ENCODE assay signal across 1 cellular context in genomic region chr1:211895126-211895759, GRCh38.
A peak's percentile ranks its signal among the peaks of the same experiment; 100 is the strongest.
TF ChIP-seq lines count a peak whose summit lies in the region.

No MANE protein-coding gene starts in this region.

TF ChIP-seq in HepG2, 621 proteins besides CTCF, POLR2A, EP300 and RAD21 (continued from another document and continues in another):
- no peak for TF ChIP-seq ZNF160 (CRISPR knock-in tag; IDR thresholded peaks at IDR 0.05)
- TF ChIP-seq ZNF775 (CRISPR knock-in tag; IDR thresholded peaks at IDR 0.05; ENCODE audit: borderline replicate concordance), result no peak
- no peak for TF ChIP-seq DNMT1 (CRISPR knock-in tag; IDR thresholded peaks at IDR 0.05)
- TF ChIP-seq ZNF552 (CRISPR knock-in tag; IDR thresholded peaks at IDR 0.05; ENCODE audit: borderline replicate concordance), result no peak
- TF ChIP-seq ZNF777 (CRISPR knock-in tag; IDR thresholded peaks at IDR 0.05), result no peak
- peak; percentile 63; the same call in 1 of the 2 replicates for TF ChIP-seq HOXA3 (CRISPR knock-in tag; IDR thresholded peaks at IDR 0.05)
- no peak for TF ChIP-seq ZNF234 (CRISPR knock-in tag; conservative IDR thresholded peaks at IDR 0.05)
- TF ChIP-seq SP140L (CRISPR knock-in tag; IDR thresholded peaks at IDR 0.05; ENCODE audit: borderline replicate concordance), result no peak
- 0 out of 2 replicates have a peak, but pooled peaks have one; percentile 43 for TF ChIP-seq ZNF317 (CRISPR knock-in tag; IDR thresholded peaks at IDR 0.05)
- no peak for TF ChIP-seq ZNF180 (CRISPR knock-in tag; IDR thresholded peaks at IDR 0.05; ENCODE audit: borderline replicate concordance, low read depth)
- TF ChIP-seq NFATC3 (CRISPR knock-in tag; IDR thresholded peaks at IDR 0.05), result no peak
- peak; percentile 75; the same call in 1 of the 2 replicates for TF ChIP-seq RXRA (CRISPR knock-in tag; IDR thresholded peaks at IDR 0.05)
- peak; percentile 53; the same call in 1 of the 2 replicates for TF ChIP-seq CREM (IDR thresholded peaks at IDR 0.05)
- no peak for TF ChIP-seq CREM (CRISPR knock-in tag; IDR thresholded peaks at IDR 0.05)
- TF ChIP-seq NR2F6 (IDR thresholded peaks at IDR 0.05), result peak; percentile 57
- TF ChIP-seq NR2F6 (CRISPR knock-in tag; IDR thresholded peaks at IDR 0.05), result peak; percentile 66
- no peak for TF ChIP-seq MEF2D (CRISPR knock-in tag; IDR thresholded peaks at IDR 0.05)
- TF ChIP-seq KLF16 (CRISPR knock-in tag; IDR thresholded peaks at IDR 0.05), result no peak
- TF ChIP-seq ERF (CRISPR knock-in tag; IDR thresholded peaks at IDR 0.05), result peak; percentile 70; the same call in 1 of the 2 replicates
- 0 out of 2 replicates have a peak, but pooled peaks have one; percentile 44 for TF ChIP-seq KDM2A (CRISPR knock-in tag; IDR thresholded peaks at IDR 0.05; ENCODE audit: borderline replicate concordance, low read depth)
- no peak for TF ChIP-seq MBNL3 (CRISPR knock-in tag; conservative IDR thresholded peaks at IDR 0.05)
- no peak for TF ChIP-seq ZNF558 (CRISPR knock-in tag; IDR thresholded peaks at IDR 0.05; ENCODE audit: borderline replicate concordance)
- TF ChIP-seq IKZF5 (CRISPR knock-in tag; IDR thresholded peaks at IDR 0.05), result peak; percentile 62; the same call in 1 of the 2 replicates
- peak; percentile 86 for TF ChIP-seq SALL1 (CRISPR knock-in tag; IDR thresholded peaks at IDR 0.05)
- peak; percentile 61; the same call in 1 of the 2 replicates for TF ChIP-seq FOXO1 (CRISPR knock-in tag; IDR thresholded peaks at IDR 0.05)
- no peak; the same call in 1 of the 2 replicates for TF ChIP-seq ZNF362 (CRISPR knock-in tag; IDR thresholded peaks at IDR 0.05; ENCODE audit: borderline replicate concordance)
- no peak for TF ChIP-seq RBFOX2 (IDR thresholded peaks at IDR 0.05; ENCODE audit: low read depth, low read length)
- no peak for TF ChIP-seq ZBTB8A (CRISPR knock-in tag; IDR thresholded peaks at IDR 0.05; ENCODE audit: borderline replicate concordance, low read depth)
- TF ChIP-seq EHMT2 (IDR thresholded peaks at IDR 0.05; ENCODE audit: borderline replicate concordance, low read depth, low read length), result no peak
- no peak for TF ChIP-seq CREB3 (CRISPR knock-in tag; IDR thresholded peaks at IDR 0.05)
- peak; percentile 61 for TF ChIP-seq MED1 (CRISPR knock-in tag; IDR thresholded peaks at IDR 0.05)
- no peak for TF ChIP-seq ARNT (IDR thresholded peaks at IDR 0.05)
- no peak for TF ChIP-seq ZNF883 (CRISPR knock-in tag; IDR thresholded peaks at IDR 0.05; ENCODE audit: not compliant biosample characterization)
- peak; percentile 76; the same call in 1 of the 2 replicates for TF ChIP-seq ZNF614 (CRISPR knock-in tag; IDR thresholded peaks at IDR 0.05; ENCODE audit: borderline replicate concordance)
- TF ChIP-seq ZNF761 (CRISPR knock-in tag; conservative IDR thresholded peaks at IDR 0.05), result no peak
- TF ChIP-seq HDAC1 (CRISPR knock-in tag; IDR thresholded peaks at IDR 0.05), result peak; percentile 82
- peak; percentile 50 for TF ChIP-seq RARA (CRISPR knock-in tag; IDR thresholded peaks at IDR 0.05)
- no peak for TF ChIP-seq CBX1 (IDR thresholded peaks at IDR 0.05; ENCODE audit: low read depth)
- TF ChIP-seq ZMYM3 (CRISPR knock-in tag; IDR thresholded peaks at IDR 0.05), result peak; percentile 75; the same call in 1 of the 2 replicates
- TF ChIP-seq MYNN (CRISPR knock-in tag; IDR thresholded peaks at IDR 0.05; ENCODE audit: low read depth), result no peak
- no peak for TF ChIP-seq ZSCAN12 (CRISPR knock-in tag; IDR thresholded peaks at IDR 0.05)
- TF ChIP-seq MTF2 (CRISPR knock-in tag; IDR thresholded peaks at IDR 0.05; ENCODE audit: borderline replicate concordance), result no peak
- TF ChIP-seq MAFK (conservative IDR thresholded peaks at IDR 0.05 in 1 of 2, IDR thresholded peaks at IDR 0.05 in 1 of 2; ENCODE audit: low read length in 2 of 2), result no peak
- no peak for TF ChIP-seq BCL3 (CRISPR knock-in tag; IDR thresholded peaks at IDR 0.05)
- TF ChIP-seq RFXAP (CRISPR knock-in tag; IDR thresholded peaks at IDR 0.05; ENCODE audit: borderline replicate concordance), result no peak
- no peak; the same call in 1 of the 2 replicates for TF ChIP-seq JDP2 (CRISPR knock-in tag; IDR thresholded peaks at IDR 0.05; ENCODE audit: borderline replicate concordance)
- peak; percentile 63; the same call in 1 of the 2 replicates for TF ChIP-seq TARDBP (CRISPR knock-in tag; IDR thresholded peaks at IDR 0.05)
- no peak for TF ChIP-seq NFIC (IDR thresholded peaks at IDR 0.05; ENCODE audit: low read length)
- TF ChIP-seq TCF7 (IDR thresholded peaks at IDR 0.05; ENCODE audit: low read depth), result peak; percentile 26; the same call in 1 of the 2 replicates
- no peak for TF ChIP-seq CBFB (CRISPR knock-in tag; IDR thresholded peaks at IDR 0.05)
- TF ChIP-seq ZNF841 (CRISPR knock-in tag; IDR thresholded peaks at IDR 0.05; ENCODE audit: borderline replicate concordance), result no peak
- no peak for TF ChIP-seq ZFP36L1 (CRISPR knock-in tag; IDR thresholded peaks at IDR 0.05)
- peak; percentile 64 for TF ChIP-seq FOSL2 (CRISPR knock-in tag; IDR thresholded peaks at IDR 0.05)
- TF ChIP-seq ZNF292 (CRISPR knock-in tag; IDR thresholded peaks at IDR 0.05; ENCODE audit: borderline replicate concordance, low read depth), result peak; percentile 93
- peak; percentile 86 for TF ChIP-seq ARID5B (CRISPR knock-in tag; IDR thresholded peaks at IDR 0.05)
- TF ChIP-seq ZNF580 (CRISPR knock-in tag; IDR thresholded peaks at IDR 0.05; ENCODE audit: borderline replicate concordance, low read depth), result 0 out of 2 replicates have a peak, but pooled peaks have one; percentile 41
- no peak for TF ChIP-seq ADNP (CRISPR knock-in tag; IDR thresholded peaks at IDR 0.05)
- no peak for TF ChIP-seq MLXIP (CRISPR knock-in tag; IDR thresholded peaks at IDR 0.05; ENCODE audit: borderline replicate concordance)
- TF ChIP-seq GTF3A (CRISPR knock-in tag; conservative IDR thresholded peaks at IDR 0.05), result no peak
- TF ChIP-seq FOXP4 (CRISPR knock-in tag; IDR thresholded peaks at IDR 0.05), result peak; percentile 72
- no peak for TF ChIP-seq NR3C1 (CRISPR knock-in tag; IDR thresholded peaks at IDR 0.05)
